ENCODE assay signal across 16 cellular contexts in the genomic region with DNA sequence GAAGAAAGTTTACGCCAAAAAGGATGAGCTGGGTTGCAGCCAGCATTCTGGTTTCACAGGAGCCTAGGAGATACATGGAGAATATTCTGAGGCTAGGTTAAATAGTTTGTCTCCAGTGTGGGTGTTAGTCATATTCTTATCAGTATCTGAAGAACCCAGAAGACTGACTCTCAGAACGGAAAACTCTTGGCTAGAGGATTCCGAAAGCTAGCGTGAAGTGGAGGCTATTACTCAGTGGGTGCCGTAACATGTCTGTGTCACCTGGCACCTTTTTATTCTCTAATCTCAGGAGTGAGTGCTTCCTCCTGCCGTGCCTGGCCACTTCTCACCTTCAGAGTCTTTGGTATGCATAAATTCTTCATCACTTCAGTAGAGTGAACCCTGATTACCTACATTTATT.
A peak's percentile ranks its signal among the peaks of the same experiment; 100 is the strongest.
DNase-seq lines count a peak whose midpoint lies in the region; ATAC-seq and TF ChIP-seq lines count a peak whose summit lies in the region.
"Had no signal": no experiment of that assay in that cellular context is flagged by ENCODE, and none has a peak within 500 bp of the region (broad histone marks: within the 10 kb centered on the region; RNA-seq: fewer than 3 reads in every experiment).

No MANE protein-coding gene starts in this region.

- H3K4me1 ChIP-seq in left lung (no peaks in the 10 kb centered on the region), trophoblast cell (ENCODE audit: control insufficient read depth in 1 of 2, insufficient read depth in 2 of 2, low read length in 2 of 2) (peaks cover 0 to 2% of the 10 kb centered on the region in 2 experiments)

- no peak overlapping the region for H3K4ac ChIP-seq in trophoblast cell (ENCODE audit: low read depth, low read length)

- no peaks in the 10 kb centered on the region for H3K9me3 ChIP-seq in left lung
- no peaks in the 10 kb centered on the region for H3K9me3 ChIP-seq in trophoblast cell (ENCODE audit: insufficient read depth, low read depth, low read length)

- H4K8ac ChIP-seq in trophoblast cell (ENCODE audit: low read depth, low read length), result no peak overlapping the region

- H3K4me3 ChIP-seq in left lung (no peak overlapping the region), trophoblast cell (ENCODE audit: low read depth, low read length) (no peak overlapping the region)
- H3K4me3 ChIP-seq: BLaER1 treated with 17β-estradiol and CSF1 and Interleukin-3, amounts not matched to agents 10 nM and 100 nM; GM23338 had no signal

- no peak overlapping the region for H2BK12ac ChIP-seq in trophoblast cell (ENCODE audit: low read length)

- H2BK120ac ChIP-seq in trophoblast cell (ENCODE audit: insufficient read depth, low read length, poor library complexity), result no peak overlapping the region

- H3K4me2 ChIP-seq in trophoblast cell (ENCODE audit: low read length), result no peak overlapping the region
- H3K4me2 ChIP-seq: BLaER1 treated with 17β-estradiol and CSF1 and Interleukin-3, amounts not matched to agents 10 nM and 100 nM; GM23338 had no signal

- ATAC-seq in left lung (peak; percentile 91), GM18909 (IDR thresholded peaks at IDR 0.05; ENCODE audit: poor library complexity, unreplicated experiment) (no peak)
- ATAC-seq: GM23338, HCT116 had no signal

- TF ChIP-seq CTCF in left lung (IDR thresholded peaks at IDR 0.05), result no peak

- H3K9ac ChIP-seq in trophoblast cell (ENCODE audit: low read length), result no peak overlapping the region
- H3K9ac ChIP-seq: BLaER1 treated with 17β-estradiol and CSF1 and Interleukin-3, amounts not matched to agents 10 nM and 100 nM had no signal

- intact Hi-C loops in left lung (cut with DNase I), result no loop called here

- H3K79me2 ChIP-seq in trophoblast cell (ENCODE audit: control insufficient read depth, insufficient read depth, low read length, poor library complexity), result no peaks in the 10 kb centered on the region

- no peak overlapping the region for H2AFZ ChIP-seq in trophoblast cell (ENCODE audit: insufficient read depth, low read length, poor library complexity)
- H2AFZ ChIP-seq: GM23338 had no signal

- H3K23ac ChIP-seq in trophoblast cell (ENCODE audit: low read length), result no peak overlapping the region

- H2BK5ac ChIP-seq in trophoblast cell (ENCODE audit: low read depth, low read length, poor library complexity), result no peak overlapping the region

- no peak overlapping the region for H2AK5ac ChIP-seq in trophoblast cell (ENCODE audit: low read length)

- no peak overlapping the region for H4K12ac ChIP-seq in trophoblast cell (ENCODE audit: low read depth, low read length)

- H3K14ac ChIP-seq in trophoblast cell (ENCODE audit: low read length), result no peak overlapping the region

- H3K36me3 ChIP-seq in left lung (no peaks in the 10 kb centered on the region), trophoblast cell (ENCODE audit: control insufficient read depth in 1 of 2, insufficient read depth in 2 of 2, low read length in 2 of 2) (no peaks in the 10 kb centered on the region)
- H3K36me3 ChIP-seq: BLaER1 treated with 17β-estradiol and CSF1 and Interleukin-3, amounts not matched to agents 10 nM and 100 nM had no signal

- no CpG with 5 or more reads among the region's 6 CpGs for WGBS in trophoblast cell (ENCODE audit: extremely low coverage, insufficient coverage, insufficient read length)

- H3K27ac ChIP-seq in left lung (no peak overlapping the region), trophoblast cell (ENCODE audit: low read depth, low read length) (no peak overlapping the region)
- H3K27ac ChIP-seq: BLaER1 treated with 17β-estradiol and CSF1 and Interleukin-3, amounts not matched to agents 10 nM and 100 nM had no signal

- no peak overlapping the region for H4K91ac ChIP-seq in trophoblast cell (ENCODE audit: low read depth, low read length)

- DNase-seq in NCI-H226 (peak; percentile 94), amniotic epithelial cell (ENCODE audit: low read depth) (peak; percentile 7), left lung (no peak), trophoblast cell (peak; percentile 49 to 79), cerebellar nuclear complex (lab: John Stamatoyannopoulos, UW) (no peak)
- no peak for DNase-seq in stimulated activated CD4-positive, alpha-beta T cell treated with anti-CD3 and anti-CD28 coated beads, Interleukin-15, amount 100 ng/mL, for 24 hours
- DNase-seq: CD8-positive, alpha-beta memory T cell; DMS79 treated with DMSO at 0.1 percent for 48 hours; NCI-H1930; NCI-H2171 treated with DMSO at 0.1 percent for 48 hours; NCI-H526; SIG-M5 had no signal

- H3K79me1 ChIP-seq in trophoblast cell (ENCODE audit: low read length), result no peaks in the 10 kb centered on the region

- H3K18ac ChIP-seq in trophoblast cell (ENCODE audit: low read length), result no peak overlapping the region

- H3K27me3 ChIP-seq in left lung (no peaks in the 10 kb centered on the region), trophoblast cell (ENCODE audit: insufficient read depth, low read length) (no peaks in the 10 kb centered on the region)
- H3K27me3 ChIP-seq: BLaER1 treated with 17β-estradiol and CSF1 and Interleukin-3, amounts not matched to agents 10 nM and 100 nM had no signal

Comparison
In these comparisons a context has a peak if more than half of its experiments do, and no peak if none do; other contexts are left out.
1. DNase-seq: peak in NCI-H226 (single experiment), amniotic epithelial cell (single experiment) and trophoblast cell (2 of 2); none in left lung (0 of 2), stimulated activated CD4-positive, alpha-beta T cell treated with anti-CD3 and anti-CD28 coated beads, Interleukin-15, amount 100 ng/mL, for 24 hours (single experiment) and cerebellar nuclear complex (0 of 2).